In the genomic region with DNA sequence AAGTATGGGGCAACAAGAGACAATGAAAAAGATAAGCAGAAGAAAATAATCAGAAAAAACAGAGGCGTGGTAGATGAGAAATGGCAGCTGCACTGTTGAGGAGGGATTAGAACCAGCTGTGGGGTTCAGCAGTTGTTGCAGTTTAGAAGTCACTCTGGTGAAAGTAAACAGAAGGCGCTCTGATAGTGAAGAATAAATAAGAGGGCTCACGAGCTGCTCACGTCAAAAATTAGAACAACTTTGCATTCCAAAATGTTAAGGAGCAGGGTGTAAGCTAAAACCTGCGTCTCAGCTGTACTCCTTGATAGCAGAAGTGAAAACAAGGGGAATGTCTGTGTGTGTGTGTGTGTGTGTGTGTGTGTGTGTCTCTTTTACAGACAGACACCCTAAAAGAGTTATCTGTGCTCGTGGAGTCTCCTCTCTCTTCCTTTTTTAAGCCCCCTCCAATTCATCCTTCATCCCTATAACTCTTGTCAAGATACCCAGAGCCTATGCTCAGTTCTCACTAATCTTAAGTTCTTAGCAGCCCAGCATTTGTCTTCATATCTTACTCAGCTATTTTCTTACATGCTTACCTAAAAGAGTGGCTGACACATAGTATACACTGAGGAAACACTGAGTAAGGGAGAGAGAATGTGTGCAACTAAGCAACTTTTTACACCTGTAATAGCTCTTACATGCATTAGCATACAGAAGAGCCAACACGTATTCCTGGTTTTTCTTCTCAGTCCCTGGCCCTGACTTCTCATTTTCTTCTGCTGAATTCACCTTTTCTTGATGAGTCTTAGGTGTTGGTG, we compare ENCODE assay signal across 1 cellular context.
TF ChIP-seq lines count a peak whose summit lies in the region.

No MANE protein-coding gene starts in this region.

TF ChIP-seq in WTC11, 78 proteins besides CTCF, POLR2A, EP300 and RAD21 (continued from another document):
- TF ChIP-seq, protein P1, sequence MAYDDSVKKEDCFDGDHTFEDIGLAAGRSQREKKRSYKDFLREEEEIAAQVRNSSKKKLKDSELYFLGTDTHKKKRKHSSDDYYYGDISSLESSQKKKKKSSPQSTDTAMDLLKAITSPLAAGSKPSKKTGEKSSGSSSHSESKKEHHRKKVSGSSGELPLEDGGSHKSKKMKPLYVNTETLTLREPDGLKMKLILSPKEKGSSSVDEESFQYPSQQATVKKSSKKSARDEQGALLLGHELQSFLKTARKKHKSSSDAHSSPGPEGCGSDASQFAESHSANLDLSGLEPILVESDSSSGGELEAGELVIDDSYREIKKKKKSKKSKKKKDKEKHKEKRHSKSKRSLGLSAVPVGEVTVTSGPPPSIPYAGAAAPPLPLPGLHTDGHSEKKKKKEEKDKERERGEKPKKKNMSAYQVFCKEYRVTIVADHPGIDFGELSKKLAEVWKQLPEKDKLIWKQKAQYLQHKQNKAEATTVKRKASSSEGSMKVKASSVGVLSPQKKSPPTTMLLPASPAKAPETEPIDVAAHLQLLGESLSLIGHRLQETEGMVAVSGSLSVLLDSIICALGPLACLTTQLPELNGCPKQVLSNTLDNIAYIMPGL (CRISPR knock-in tag; IDR thresholded peaks at IDR 0.05): no peak
- TF ChIP-seq CREB1 (CRISPR knock-in tag; IDR thresholded peaks at IDR 0.05) (no peak), KAT7 (CRISPR knock-in tag; IDR thresholded peaks at IDR 0.05; ENCODE audit: borderline replicate concordance) (no peak), IRF2 (CRISPR knock-in tag; IDR thresholded peaks at IDR 0.05; ENCODE audit: borderline replicate concordance, low read depth) (no peak), PRRX2 (CRISPR knock-in tag; IDR thresholded peaks at IDR 0.05) (no peak), EMX1 (CRISPR knock-in tag; IDR thresholded peaks at IDR 0.05) (no peak)
- TF ChIP-seq, protein P2, sequence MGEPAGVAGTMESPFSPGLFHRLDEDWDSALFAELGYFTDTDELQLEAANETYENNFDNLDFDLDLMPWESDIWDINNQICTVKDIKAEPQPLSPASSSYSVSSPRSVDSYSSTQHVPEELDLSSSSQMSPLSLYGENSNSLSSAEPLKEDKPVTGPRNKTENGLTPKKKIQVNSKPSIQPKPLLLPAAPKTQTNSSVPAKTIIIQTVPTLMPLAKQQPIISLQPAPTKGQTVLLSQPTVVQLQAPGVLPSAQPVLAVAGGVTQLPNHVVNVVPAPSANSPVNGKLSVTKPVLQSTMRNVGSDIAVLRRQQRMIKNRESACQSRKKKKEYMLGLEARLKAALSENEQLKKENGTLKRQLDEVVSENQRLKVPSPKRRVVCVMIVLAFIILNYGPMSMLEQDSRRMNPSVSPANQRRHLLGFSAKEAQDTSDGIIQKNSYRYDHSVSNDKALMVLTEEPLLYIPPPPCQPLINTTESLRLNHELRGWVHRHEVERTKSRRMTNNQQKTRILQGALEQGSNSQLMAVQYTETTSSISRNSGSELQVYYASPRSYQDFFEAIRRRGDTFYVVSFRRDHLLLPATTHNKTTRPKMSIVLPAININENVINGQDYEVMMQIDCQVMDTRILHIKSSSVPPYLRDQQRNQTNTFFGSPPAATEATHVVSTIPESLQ (CRISPR knock-in tag; IDR thresholded peaks at IDR 0.05): no peak
- TF ChIP-seq, protein P3, sequence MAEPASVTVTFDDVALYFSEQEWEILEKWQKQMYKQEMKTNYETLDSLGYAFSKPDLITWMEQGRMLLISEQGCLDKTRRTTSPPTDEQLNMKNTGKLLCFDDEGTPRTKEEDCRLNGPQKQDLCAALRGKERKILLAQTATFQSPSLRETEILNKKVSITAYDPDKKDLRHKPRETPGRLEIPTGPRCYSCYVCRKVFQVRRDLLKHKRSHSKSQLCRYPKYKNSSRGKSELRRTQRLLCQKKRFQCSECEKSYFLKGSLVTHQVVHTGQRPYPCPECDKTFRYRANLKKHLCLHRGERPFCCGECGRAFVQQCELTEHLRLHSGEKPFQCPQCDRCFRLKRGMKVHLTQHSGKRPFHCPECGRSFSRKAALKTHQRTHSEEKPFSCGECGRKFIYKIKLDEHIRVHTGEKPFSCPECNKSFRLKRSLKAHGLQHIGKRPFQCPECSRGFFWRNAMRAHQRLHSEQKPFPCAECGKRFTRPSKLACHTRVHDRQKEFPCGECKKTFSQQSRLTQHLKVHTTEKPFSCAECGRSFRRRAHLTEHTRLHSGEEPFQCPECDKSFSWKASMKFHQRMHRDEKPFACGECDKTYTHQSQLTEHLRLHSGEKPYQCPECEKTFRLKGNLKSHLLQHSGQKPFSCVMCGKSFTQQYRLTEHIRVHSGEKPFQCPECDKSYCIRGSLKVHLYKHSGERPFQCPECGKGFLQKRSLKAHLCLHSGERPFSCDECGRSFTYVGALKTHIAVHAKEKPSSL (CRISPR knock-in tag; conservative IDR thresholded peaks at IDR 0.05): no peak
- TF ChIP-seq, protein P4, sequence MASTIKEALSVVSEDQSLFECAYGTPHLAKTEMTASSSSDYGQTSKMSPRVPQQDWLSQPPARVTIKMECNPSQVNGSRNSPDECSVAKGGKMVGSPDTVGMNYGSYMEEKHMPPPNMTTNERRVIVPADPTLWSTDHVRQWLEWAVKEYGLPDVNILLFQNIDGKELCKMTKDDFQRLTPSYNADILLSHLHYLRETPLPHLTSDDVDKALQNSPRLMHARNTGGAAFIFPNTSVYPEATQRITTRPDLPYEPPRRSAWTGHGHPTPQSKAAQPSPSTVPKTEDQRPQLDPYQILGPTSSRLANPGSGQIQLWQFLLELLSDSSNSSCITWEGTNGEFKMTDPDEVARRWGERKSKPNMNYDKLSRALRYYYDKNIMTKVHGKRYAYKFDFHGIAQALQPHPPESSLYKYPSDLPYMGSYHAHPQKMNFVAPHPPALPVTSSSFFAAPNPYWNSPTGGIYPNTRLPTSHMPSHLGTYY (CRISPR knock-in tag; IDR thresholded peaks at IDR 0.05): no peak
TF ChIP-seq in WTC11: peak in this region for 0.
